In genomic region chr3:39448506-39449233, GRCh38 we compare ENCODE assay signal across 13 cellular contexts. TPM values are rescaled to one million over a fixed set of nuclear protein-coding genes. Genes with fewer than 3 reads are reported as not detected.
"Had no signal": no experiment of that assay in that cellular context is flagged by ENCODE, and none has a peak within 500 bp of the region (broad histone marks: within the 10 kb centered on the region; RNA-seq: fewer than 3 reads in every experiment).

No MANE protein-coding gene starts in this region.

- H3K27me3 ChIP-seq: cardiac muscle cell, suprapubic skin had no signal

- H3K36me3 Mint-ChIP-seq: activated CD8-positive, alpha-beta memory T cell treated with anti-CD3 and anti-CD28 coated beads, Interleukin-2, amount 10 ng/mL, durations not matched to agents 7 days and 5 days; activated naive CD8-positive, alpha-beta T cell treated with anti-CD3 and anti-CD28 coated beads for 36 hours; naive B cell; type B pancreatic cell had no signal

- H3K4me1 Mint-ChIP-seq: activated CD4-positive, alpha-beta memory T cell treated with anti-CD3 and anti-CD28 coated beads, Interleukin-2, amount 10 ng/mL, durations not matched to agents 7 days and 5 days; activated CD4-positive, alpha-beta T cell treated with anti-CD3 and anti-CD28 coated beads for 36 hours; neural crest cell had no signal

- H3K36me3 ChIP-seq: cardiac muscle cell, suprapubic skin had no signal

- H3K9me3 ChIP-seq: suprapubic skin had no signal

- H3K9me3 Mint-ChIP-seq: activated CD4-positive, alpha-beta memory T cell treated with anti-CD3 and anti-CD28 coated beads, Interleukin-2, amount 10 ng/mL, durations not matched to agents 7 days and 5 days; activated naive CD8-positive, alpha-beta T cell treated with anti-CD3 and anti-CD28 coated beads for 36 hours; naive B cell; neural crest cell; stimulated activated naive CD8-positive, alpha-beta T cell treated with anti-CD3 and anti-CD28 coated beads, Interleukin-15, Interleukin-2, amounts not matched to agents 100 ng/mL and 50 ng/mL, for 24 hours; type B pancreatic cell had no signal

- H3K27ac ChIP-seq: cardiac muscle cell, suprapubic skin had no signal

- H3K27ac Mint-ChIP-seq: activated CD4-positive, alpha-beta memory T cell treated with anti-CD3 and anti-CD28 coated beads, Interleukin-2, amount 10 ng/mL, durations not matched to agents 7 days and 5 days; activated CD4-positive, alpha-beta T cell treated with anti-CD3 and anti-CD28 coated beads for 36 hours; activated CD8-positive, alpha-beta memory T cell treated with anti-CD3 and anti-CD28 coated beads, Interleukin-2, amount 10 ng/mL, durations not matched to agents 7 days and 5 days; activated naive CD8-positive, alpha-beta T cell treated with anti-CD3 and anti-CD28 coated beads for 36 hours; naive B cell; progenitor cell of endocrine pancreas; stimulated activated naive CD8-positive, alpha-beta T cell treated with anti-CD3 and anti-CD28 coated beads, Interleukin-15, Interleukin-2, amounts not matched to agents 100 ng/mL and 50 ng/mL, for 24 hours; type B pancreatic cell had no signal

- H3K4me3 ChIP-seq: cardiac muscle cell, suprapubic skin had no signal

- H3K4me3 Mint-ChIP-seq: activated CD4-positive, alpha-beta memory T cell treated with anti-CD3 and anti-CD28 coated beads, Interleukin-2, amount 10 ng/mL, durations not matched to agents 7 days and 5 days; activated CD4-positive, alpha-beta T cell treated with anti-CD3 and anti-CD28 coated beads for 36 hours; activated CD8-positive, alpha-beta memory T cell treated with anti-CD3 and anti-CD28 coated beads, Interleukin-2, amount 10 ng/mL, durations not matched to agents 7 days and 5 days; activated naive CD8-positive, alpha-beta T cell treated with anti-CD3 and anti-CD28 coated beads for 36 hours; naive B cell; neural crest cell; stimulated activated naive CD8-positive, alpha-beta T cell treated with anti-CD3 and anti-CD28 coated beads, Interleukin-15, Interleukin-2, amounts not matched to agents 100 ng/mL and 50 ng/mL, for 24 hours; type B pancreatic cell had no signal

RNA-seq across cellular contexts. Expression of gene MOBP, which starts 18.8 kb away (rescaled TPM):
- total RNA-seq: activated CD4-positive, alpha-beta memory T cell treated with anti-CD3 and anti-CD28 coated beads, Interleukin-2, amount 10 ng/mL, durations not matched to agents 7 days and 5 days; activated CD4-positive, alpha-beta T cell treated with anti-CD3 and anti-CD28 coated beads for 36 hours; activated CD8-positive, alpha-beta memory T cell treated with anti-CD3 and anti-CD28 coated beads, Interleukin-2, amount 10 ng/mL, durations not matched to agents 7 days and 5 days; activated naive CD8-positive, alpha-beta T cell treated with anti-CD3 and anti-CD28 coated beads for 36 hours; cardiac muscle cell; left lobe of liver; lung microvascular endothelial cell; neural crest cell; progenitor cell of endocrine pancreas; suprapubic skin had no signal
